2 cellular contexts compared by ENCODE assay signal in the genomic region with DNA sequence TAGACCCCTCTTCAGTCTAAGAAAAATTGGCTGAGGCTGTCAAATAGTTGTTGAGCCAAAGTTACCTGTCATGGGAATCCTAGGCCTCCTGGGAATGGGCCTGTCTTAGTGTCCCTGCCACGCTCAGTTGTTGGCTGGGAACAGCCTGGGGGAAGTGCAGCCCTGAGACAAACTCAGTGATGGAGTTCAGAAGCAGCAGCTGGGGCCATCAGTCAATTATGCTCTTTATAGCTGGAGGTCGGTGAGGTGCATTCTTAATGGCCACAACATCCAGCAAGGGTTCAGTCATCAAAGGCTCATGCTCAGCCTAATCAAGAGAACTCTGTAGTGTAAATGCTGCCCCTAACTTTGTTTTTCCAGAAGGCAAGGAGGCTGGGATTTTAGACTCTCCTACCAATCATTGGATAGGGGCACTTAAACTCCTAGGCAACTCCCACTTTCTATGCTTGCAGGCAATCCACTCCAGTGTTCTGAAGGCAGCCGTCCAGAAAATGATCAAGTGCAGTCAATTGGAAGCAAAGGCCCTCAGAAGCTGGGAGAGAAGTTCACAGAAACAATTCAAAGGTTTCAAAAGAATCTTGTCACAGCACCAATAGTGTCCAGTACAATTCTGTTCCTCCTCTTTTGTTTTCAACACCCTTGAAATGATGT.
TF ChIP-seq lines count a peak whose summit lies in the region.

No MANE protein-coding gene starts in this region.

TF ChIP-seq in IMR-90, 13 proteins besides CTCF, POLR2A, EP300 and RAD21:
- TF ChIP-seq FOS (IDR thresholded peaks at IDR 0.05; ENCODE audit: low read depth, low read length) = no peak
- TF ChIP-seq, protein P1, sequence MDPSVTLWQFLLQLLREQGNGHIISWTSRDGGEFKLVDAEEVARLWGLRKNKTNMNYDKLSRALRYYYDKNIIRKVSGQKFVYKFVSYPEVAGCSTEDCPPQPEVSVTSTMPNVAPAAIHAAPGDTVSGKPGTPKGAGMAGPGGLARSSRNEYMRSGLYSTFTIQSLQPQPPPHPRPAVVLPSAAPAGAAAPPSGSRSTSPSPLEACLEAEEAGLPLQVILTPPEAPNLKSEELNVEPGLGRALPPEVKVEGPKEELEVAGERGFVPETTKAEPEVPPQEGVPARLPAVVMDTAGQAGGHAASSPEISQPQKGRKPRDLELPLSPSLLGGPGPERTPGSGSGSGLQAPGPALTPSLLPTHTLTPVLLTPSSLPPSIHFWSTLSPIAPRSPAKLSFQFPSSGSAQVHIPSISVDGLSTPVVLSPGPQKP (IDR thresholded peaks at IDR 0.05; ENCODE audit: borderline replicate concordance, low read depth, low read length) = no peak
- TF ChIP-seq SMC3 (IDR thresholded peaks at IDR 0.05; ENCODE audit: low read depth, low read length) = no peak
- no peak for TF ChIP-seq CEBPB (IDR thresholded peaks at IDR 0.05; ENCODE audit: low read depth, low read length)
- no peak for TF ChIP-seq MXI1 (IDR thresholded peaks at IDR 0.05; ENCODE audit: borderline replicate concordance, low read depth, low read length)
- TF ChIP-seq RCOR1 (IDR thresholded peaks at IDR 0.05; ENCODE audit: insufficient replicate concordance, low read length) = no peak
- TF ChIP-seq MAZ (IDR thresholded peaks at IDR 0.05; ENCODE audit: borderline replicate concordance, low read depth, low read length) = no peak
- TF ChIP-seq NFE2L2 (IDR thresholded peaks at IDR 0.05; ENCODE audit: low read depth, low read length) = no peak
- TF ChIP-seq, protein P2, sequence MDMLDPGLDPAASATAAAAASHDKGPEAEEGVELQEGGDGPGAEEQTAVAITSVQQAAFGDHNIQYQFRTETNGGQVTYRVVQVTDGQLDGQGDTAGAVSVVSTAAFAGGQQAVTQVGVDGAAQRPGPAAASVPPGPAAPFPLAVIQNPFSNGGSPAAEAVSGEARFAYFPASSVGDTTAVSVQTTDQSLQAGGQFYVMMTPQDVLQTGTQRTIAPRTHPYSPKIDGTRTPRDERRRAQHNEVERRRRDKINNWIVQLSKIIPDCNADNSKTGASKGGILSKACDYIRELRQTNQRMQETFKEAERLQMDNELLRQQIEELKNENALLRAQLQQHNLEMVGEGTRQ (IDR thresholded peaks at IDR 0.05; ENCODE audit: low read depth, low read length) = no peak
- TF ChIP-seq BHLHE40 (IDR thresholded peaks at IDR 0.05; ENCODE audit: low read depth, low read length) = no peak
- no peak for TF ChIP-seq MAFK (IDR thresholded peaks at IDR 0.05; ENCODE audit: low read depth, low read length)
- TF ChIP-seq CHD1 (IDR thresholded peaks at IDR 0.05; ENCODE audit: low read depth, low read length) = no peak
- no peak for TF ChIP-seq RFX5 (IDR thresholded peaks at IDR 0.05; ENCODE audit: low read depth, low read length)

TF ChIP-seq in neural cell, 6 proteins besides CTCF, POLR2A, EP300 and RAD21:
- TF ChIP-seq EZH2 (IDR thresholded peaks at IDR 0.05; ENCODE audit: borderline replicate concordance, insufficient read depth, low read length, poor library complexity, severe bottlenecking) (no peak), TAF1 (IDR thresholded peaks at IDR 0.05; ENCODE audit: low read depth) (no peak), SMC3 (conservative IDR thresholded peaks at IDR 0.05; ENCODE audit: poor library complexity) (no peak), MXI1 (conservative IDR thresholded peaks at IDR 0.05; ENCODE audit: poor library complexity, severe bottlenecking) (no peak), POLR2AphosphoS5 (IDR thresholded peaks at IDR 0.05) (no peak)
- TF ChIP-seq, protein P3, sequence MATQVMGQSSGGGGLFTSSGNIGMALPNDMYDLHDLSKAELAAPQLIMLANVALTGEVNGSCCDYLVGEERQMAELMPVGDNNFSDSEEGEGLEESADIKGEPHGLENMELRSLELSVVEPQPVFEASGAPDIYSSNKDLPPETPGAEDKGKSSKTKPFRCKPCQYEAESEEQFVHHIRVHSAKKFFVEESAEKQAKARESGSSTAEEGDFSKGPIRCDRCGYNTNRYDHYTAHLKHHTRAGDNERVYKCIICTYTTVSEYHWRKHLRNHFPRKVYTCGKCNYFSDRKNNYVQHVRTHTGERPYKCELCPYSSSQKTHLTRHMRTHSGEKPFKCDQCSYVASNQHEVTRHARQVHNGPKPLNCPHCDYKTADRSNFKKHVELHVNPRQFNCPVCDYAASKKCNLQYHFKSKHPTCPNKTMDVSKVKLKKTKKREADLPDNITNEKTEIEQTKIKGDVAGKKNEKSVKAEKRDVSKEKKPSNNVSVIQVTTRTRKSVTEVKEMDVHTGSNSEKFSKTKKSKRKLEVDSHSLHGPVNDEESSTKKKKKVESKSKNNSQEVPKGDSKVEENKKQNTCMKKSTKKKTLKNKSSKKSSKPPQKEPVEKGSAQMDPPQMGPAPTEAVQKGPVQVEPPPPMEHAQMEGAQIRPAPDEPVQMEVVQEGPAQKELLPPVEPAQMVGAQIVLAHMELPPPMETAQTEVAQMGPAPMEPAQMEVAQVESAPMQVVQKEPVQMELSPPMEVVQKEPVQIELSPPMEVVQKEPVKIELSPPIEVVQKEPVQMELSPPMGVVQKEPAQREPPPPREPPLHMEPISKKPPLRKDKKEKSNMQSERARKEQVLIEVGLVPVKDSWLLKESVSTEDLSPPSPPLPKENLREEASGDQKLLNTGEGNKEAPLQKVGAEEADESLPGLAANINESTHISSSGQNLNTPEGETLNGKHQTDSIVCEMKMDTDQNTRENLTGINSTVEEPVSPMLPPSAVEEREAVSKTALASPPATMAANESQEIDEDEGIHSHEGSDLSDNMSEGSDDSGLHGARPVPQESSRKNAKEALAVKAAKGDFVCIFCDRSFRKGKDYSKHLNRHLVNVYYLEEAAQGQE (IDR thresholded peaks at IDR 0.05; ENCODE audit: borderline replicate concordance) = no peak
